Comparison of ENCODE assay signal across 15 cellular contexts in genomic region chr16:53732296-53732929, GRCh38. TPM values are rescaled to one million over a fixed set of nuclear protein-coding genes. Genes with fewer than 3 reads are reported as not detected.
DNase-seq lines count a peak whose midpoint lies in the region; ATAC-seq and TF ChIP-seq lines count a peak whose summit lies in the region.
"Had no signal": no experiment of that assay in that cellular context is flagged by ENCODE, and none has a peak within 500 bp of the region (broad histone marks: within the 10 kb centered on the region; RNA-seq: fewer than 3 reads in every experiment).

No MANE protein-coding gene starts in this region.

- peak; percentile 65 to 90 for ATAC-seq in lower lobe of right lung
- no peak for ATAC-seq in GM18517 (IDR thresholded peaks at IDR 0.05; ENCODE audit: unreplicated experiment)
- ATAC-seq: foreskin keratinocyte, T-cell had no signal

- no peaks in the 10 kb centered on the region for H4K20me1 ChIP-seq in Karpas-422 (ENCODE audit: insufficient read depth, low read depth, low read length)

- no peaks in the 10 kb centered on the region for H3K9me3 ChIP-seq in Karpas-422 (ENCODE audit: low read length)
- no peaks in the 10 kb centered on the region for H3K9me3 ChIP-seq in lower lobe of right lung

- H3K27me3 Mint-ChIP-seq in Calu3 (ENCODE audit: unreplicated experiment) (no peaks in the 10 kb centered on the region), chondrocyte (ENCODE audit: low read depth) (no peaks in the 10 kb centered on the region), mesothelial cell of epicardium (ENCODE audit: low read depth) (no peaks in the 10 kb centered on the region)
- no peaks in the 10 kb centered on the region for H3K27me3 Mint-ChIP-seq in activated CD4-positive, alpha-beta T cell treated with anti-CD3 and anti-CD28 coated beads, Interleukin-2, amount 10 ng/mL, durations not matched to agents 24 days and 14 days
- H3K27me3 Mint-ChIP-seq: activated B cell treated with CpG ODN at 0.5 μM for 24 hours; stimulated activated naive CD8-positive, alpha-beta T cell treated with anti-CD3 and anti-CD28 coated beads, Interleukin-15, Interleukin-2, amounts not matched to agents 100 ng/mL and 50 ng/mL, for 24 hours; T-cell had no signal

- intact Hi-C loops in Calu3 (cut with micrococcal nuclease; ENCODE audit: unreplicated experiment): no loop called here
- intact Hi-C loops in lower lobe of right lung (cut with DNase I): no loop called here
- intact Hi-C loops in activated CD4-positive, alpha-beta T cell treated with anti-CD3 and anti-CD28 coated beads, Interleukin-2, amount 10 ng/mL, durations not matched to agents 24 days and 14 days (cut with micrococcal nuclease): no loop called here

- no peaks in the 10 kb centered on the region for H3K9me2 ChIP-seq in Karpas-422 (replicated peaks; ENCODE audit: insufficient read depth, low read length)

- H3K4me1 ChIP-seq in Karpas-422 (ENCODE audit: low read length) (peaks cover 91% of the 10 kb centered on the region), lower lobe of right lung (peaks cover 10% of the 10 kb centered on the region)
- H3K4me1 ChIP-seq: foreskin keratinocyte had no signal

- TF ChIP-seq CTCF in Calu3 (IDR thresholded peaks at IDR 0.05; ENCODE audit: unreplicated experiment): no peak
- no peak for TF ChIP-seq CTCF in chondrocyte (IDR thresholded peaks at IDR 0.05)
- no peak for TF ChIP-seq CTCF in lower lobe of right lung (IDR thresholded peaks at IDR 0.05)
- TF ChIP-seq CTCF in mesothelial cell of epicardium (IDR thresholded peaks at IDR 0.05; ENCODE audit: unreplicated experiment): no peak

- H3K4me3 ChIP-seq in Karpas-422 (ENCODE audit: low read length): no peak overlapping the region
- H3K4me3 ChIP-seq in lower lobe of right lung: no peak overlapping the region

- peaks cover 96% of the 10 kb centered on the region for H3K79me2 ChIP-seq in Karpas-422 (ENCODE audit: low read length)

- H3K4me1 Mint-ChIP-seq in Calu3 (ENCODE audit: low read depth, unreplicated experiment) (peaks cover 10% of the 10 kb centered on the region), chondrocyte (ENCODE audit: low read depth) (peaks cover 19% of the 10 kb centered on the region), mesothelial cell of epicardium (peaks cover 12% of the 10 kb centered on the region)
- peaks cover 3% of the 10 kb centered on the region for H3K4me1 Mint-ChIP-seq in activated CD4-positive, alpha-beta T cell treated with anti-CD3 and anti-CD28 coated beads, Interleukin-2, amount 10 ng/mL, durations not matched to agents 24 days and 14 days

- H2AFZ ChIP-seq in Karpas-422 (ENCODE audit: low read length): no peak overlapping the region

- H3K4me2 ChIP-seq in Karpas-422 (ENCODE audit: low read depth, low read length, poor library complexity, severe bottlenecking): peak overlapping the region; percentile 5

- H3K27ac ChIP-seq in Karpas-422 (ENCODE audit: low read length) (peak overlapping the region; percentile 64), lower lobe of right lung (no peak overlapping the region)
- H3K27ac ChIP-seq: foreskin keratinocyte had no signal

- DNase-seq in Calu3: no peak
- DNase-seq in Karpas-422: no peak
- no peak for DNase-seq in chondrocyte (ENCODE audit: low spot score)
- DNase-seq in lower lobe of right lung: no peak
- DNase-seq in mesothelial cell of epicardium (ENCODE audit: low spot score in 2 of 2, unreplicated experiment in 2 of 2): no peak
- no peak for DNase-seq in stimulated activated CD4-positive, alpha-beta T cell treated with anti-CD3 and anti-CD28 coated beads, Interleukin-2, amount 100 ng/mL, for 24 hours
- no peak for DNase-seq in activated CD4-positive, alpha-beta T cell treated with anti-CD3 and anti-CD28 coated beads, Interleukin-2, amount 10 ng/mL, durations not matched to agents 24 days and 14 days
- DNase-seq: activated B cell treated with CpG ODN at 0.5 μM for 24 hours, Kasumi-1, NCI-H2227 treated with DMSO at 0.1 percent for 48 hours, OCI-M1, T-cell had no signal

- H3K36me3 ChIP-seq in Karpas-422 (ENCODE audit: insufficient read depth, low read length) (no peaks in the 10 kb centered on the region), lower lobe of right lung (no peaks in the 10 kb centered on the region)

- H3K27me3 ChIP-seq in Karpas-422 (ENCODE audit: low read length) (no peaks in the 10 kb centered on the region), lower lobe of right lung (ENCODE audit: low read depth) (no peaks in the 10 kb centered on the region)
- H3K27me3 ChIP-seq: foreskin keratinocyte had no signal

- H3K4me3 Mint-ChIP-seq in Calu3 (ENCODE audit: low read depth, unreplicated experiment) (no peak overlapping the region), chondrocyte (ENCODE audit: unreplicated experiment) (no peak overlapping the region), mesothelial cell of epicardium (no peak overlapping the region)
- H3K4me3 Mint-ChIP-seq in activated CD4-positive, alpha-beta T cell treated with anti-CD3 and anti-CD28 coated beads, Interleukin-2, amount 10 ng/mL, durations not matched to agents 24 days and 14 days: no peak overlapping the region
- H3K4me3 Mint-ChIP-seq: activated B cell treated with CpG ODN at 0.5 μM for 24 hours; stimulated activated naive CD8-positive, alpha-beta T cell treated with anti-CD3 and anti-CD28 coated beads, Interleukin-15, Interleukin-2, amounts not matched to agents 100 ng/mL and 50 ng/mL, for 24 hours; T-cell had no signal

- H3K27ac Mint-ChIP-seq in Calu3 (ENCODE audit: unreplicated experiment) (peak overlapping the region; percentile 33), chondrocyte (ENCODE audit: unreplicated experiment) (peak overlapping the region; percentile 45), mesothelial cell of epicardium (no peak overlapping the region)
- H3K27ac Mint-ChIP-seq in activated CD4-positive, alpha-beta T cell treated with anti-CD3 and anti-CD28 coated beads, Interleukin-2, amount 10 ng/mL, durations not matched to agents 24 days and 14 days: no peak overlapping the region
- H3K27ac Mint-ChIP-seq: activated B cell treated with CpG ODN at 0.5 μM for 24 hours; stimulated activated naive CD8-positive, alpha-beta T cell treated with anti-CD3 and anti-CD28 coated beads, Interleukin-15, Interleukin-2, amounts not matched to agents 100 ng/mL and 50 ng/mL, for 24 hours; T-cell had no signal

- H3K9ac ChIP-seq in Karpas-422 (ENCODE audit: low read length): 0 out of 2 replicates have a peak overlapping the region, but pooled peaks have one; percentile 21

- BruUV-seq in Calu3 (replicated peaks; lab: Mats Ljungman, UMichigan): no TSS peak

- CTCF ChIA-PET in Calu3 (lab: Charles Lee): no interaction called here

- H3K36me3 Mint-ChIP-seq in Calu3 (ENCODE audit: insufficient read depth, unreplicated experiment) (no peaks in the 10 kb centered on the region), chondrocyte (ENCODE audit: low read depth) (peaks cover 2% of the 10 kb centered on the region), mesothelial cell of epicardium (no peaks in the 10 kb centered on the region)
- peaks cover 6% of the 10 kb centered on the region for H3K36me3 Mint-ChIP-seq in activated CD4-positive, alpha-beta T cell treated with anti-CD3 and anti-CD28 coated beads, Interleukin-2, amount 10 ng/mL, durations not matched to agents 24 days and 14 days (ENCODE audit: low read depth)

- H3K9me3 Mint-ChIP-seq in Calu3 (ENCODE audit: low read depth, unreplicated experiment) (no peaks in the 10 kb centered on the region), chondrocyte (ENCODE audit: low read depth) (no peaks in the 10 kb centered on the region), mesothelial cell of epicardium (peaks cover 4% of the 10 kb centered on the region)
- peaks cover 7% of the 10 kb centered on the region for H3K9me3 Mint-ChIP-seq in activated CD4-positive, alpha-beta T cell treated with anti-CD3 and anti-CD28 coated beads, Interleukin-2, amount 10 ng/mL, durations not matched to agents 24 days and 14 days
- H3K9me3 Mint-ChIP-seq: activated B cell treated with CpG ODN at 0.5 μM for 24 hours; stimulated activated naive CD8-positive, alpha-beta T cell treated with anti-CD3 and anti-CD28 coated beads, Interleukin-15, Interleukin-2, amounts not matched to agents 100 ng/mL and 50 ng/mL, for 24 hours had no signal

RNA-seq across cellular contexts. Expression of gene FTO, which starts 28.5 kb away (rescaled TPM):
- total RNA-seq in Calu3 (2022) (67.2 and 68.9 TPM in 2 replicates), chondrocyte (85.7 to 139 TPM (median 89.4 TPM) in 3 replicates), lower lobe of right lung (98.6 TPM), mesothelial cell of epicardium (94.0 to 103 TPM (median 97.6 TPM) in 3 replicates)
- 101 and 125 TPM in 2 replicates for total RNA-seq in Karpas-422 (2014; rRNA removed; shearing (Covaris generic); ENCODE audit: low replicate concordance)
- 60.8 and 61.1 TPM in 2 replicates for total RNA-seq in activated CD4-positive, alpha-beta T cell treated with anti-CD3 and anti-CD28 coated beads, Interleukin-2, amount 10 ng/mL, durations not matched to agents 24 days and 14 days

RNA-seq across cellular contexts. Expression of gene RPGRIP1L, which starts 28.8 kb away (rescaled TPM):
- total RNA-seq in Calu3 (2022) (16.6 and 18.9 TPM in 2 replicates), chondrocyte (10.8 to 20.0 TPM (median 12.5 TPM) in 3 replicates), lower lobe of right lung (6.6 TPM), mesothelial cell of epicardium (19.8 to 22.0 TPM (median 20.6 TPM) in 3 replicates)
- total RNA-seq in Karpas-422 (2014; rRNA removed; shearing (Covaris generic); ENCODE audit: low replicate concordance): 19.1 and 25.1 TPM in 2 replicates
- total RNA-seq in activated CD4-positive, alpha-beta T cell treated with anti-CD3 and anti-CD28 coated beads, Interleukin-2, amount 10 ng/mL, durations not matched to agents 24 days and 14 days: 9.9 and 10.0 TPM in 2 replicates

Comparison
In these comparisons a context has a peak if more than half of its experiments do, and no peak if none do; other contexts are left out.
1. H3K27ac Mint-ChIP-seq: peak in Calu3 (single experiment) and chondrocyte (single experiment); none in mesothelial cell of epicardium (single experiment) and activated CD4-positive, alpha-beta T cell treated with anti-CD3 and anti-CD28 coated beads, Interleukin-2, amount 10 ng/mL, durations not matched to agents 24 days and 14 days (single experiment).